Comparison of ENCODE assay signal across 13 cellular contexts in the genomic region with DNA sequence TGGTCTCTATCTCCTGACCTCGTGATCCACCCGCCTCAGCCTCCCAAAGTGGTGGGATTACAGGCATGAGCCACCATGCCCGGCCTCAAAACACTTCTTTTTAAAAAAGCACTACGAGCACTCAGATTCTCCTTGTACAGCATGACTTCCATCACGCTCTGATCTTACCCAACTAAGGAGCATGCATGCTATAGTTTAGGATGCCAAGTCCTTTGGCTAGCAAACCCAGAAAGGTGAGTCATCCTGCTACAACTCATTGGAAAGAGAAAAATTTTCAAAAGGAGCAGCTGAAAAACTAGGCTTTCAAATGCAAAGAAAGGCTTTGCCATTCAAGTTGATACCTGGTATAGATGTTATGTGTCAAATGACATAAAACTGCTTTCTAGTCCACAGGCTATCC.
A peak's percentile ranks its signal among the peaks of the same experiment; 100 is the strongest.
DNase-seq lines count a peak whose midpoint lies in the region; TF ChIP-seq lines count a peak whose summit lies in the region.
"Had no signal": no experiment of that assay in that cellular context is flagged by ENCODE, and none has a peak within 500 bp of the region (broad histone marks: within the 10 kb centered on the region; RNA-seq: fewer than 3 reads in every experiment).

No MANE protein-coding gene starts in this region.

- TF ChIP-seq POLR2A in vagina (IDR thresholded peaks at IDR 0.05): no peak

- H3K4me3 ChIP-seq in brain microvascular endothelial cell (ENCODE audit: low read depth, low read length) (no peak overlapping the region), vagina (no peak overlapping the region)
- H3K4me3 ChIP-seq: colonic mucosa had no signal

- H3K9me3 ChIP-seq in vagina: no peaks in the 10 kb centered on the region
- H3K9me3 ChIP-seq: colonic mucosa had no signal

- intact Hi-C loops in vagina (cut with DNase I): loop anchor here (5.0 kb wide), 1 partner anchor 1897 kb away; no protein-coding TSS in a partner anchor

- no peak for TF ChIP-seq CTCF in brain microvascular endothelial cell (IDR thresholded peaks at IDR 0.05; ENCODE audit: low read depth, low read length, missing control alignments)
- no peak for TF ChIP-seq CTCF in vagina (IDR thresholded peaks at IDR 0.05)

- H3K36me3 ChIP-seq in brain microvascular endothelial cell (replicated peaks) (no peaks in the 10 kb centered on the region), vagina (no peaks in the 10 kb centered on the region)
- H3K36me3 ChIP-seq: colonic mucosa had no signal

- DNase-seq in HT1080 (ENCODE audit: low read depth) (peak; percentile 77), brain microvascular endothelial cell (peak; percentile 77), iris pigment epithelial cell (ENCODE audit: low read depth) (peak; percentile 93), vagina (ENCODE audit: extremely low spot score in 2 of 2) (no peak), C1 segment of cervical spinal cord (lab: John Stamatoyannopoulos, UW) (no peak), NCI-H526 (lab: John Stamatoyannopoulos, UW) (no peak), cerebellar nuclear complex (lab: John Stamatoyannopoulos, UW) (no peak), activated T-cell treated with anti-CD3 and anti-CD28 coated beads for 4 hours (no peak)
- DNase-seq: activated CD4-positive, alpha-beta T cell treated with anti-CD3 and anti-CD28 coated beads for 36 hours; activated effector memory CD4-positive, alpha-beta T cell treated with Interleukin-2 at 50 U/mL for 16 hours; colonic mucosa; GDM1; SW 1271 had no signal

- H3K4me1 ChIP-seq in vagina: peaks cover 32% of the 10 kb centered on the region
- H3K4me1 ChIP-seq: colonic mucosa had no signal

- in situ Hi-C loops in brain microvascular endothelial cell (cut with HindIII; ENCODE audit: low pct_ligation_motif_present, low sequenced_read_pairs): no loop called here

- H3K27ac ChIP-seq in brain microvascular endothelial cell (no peak overlapping the region), vagina (peak overlapping the region; percentile 45)
- H3K27ac ChIP-seq: colonic mucosa had no signal

- H3K27me3 ChIP-seq in brain microvascular endothelial cell (replicated peaks) (no peaks in the 10 kb centered on the region), vagina (no peaks in the 10 kb centered on the region)
- H3K27me3 ChIP-seq: colonic mucosa had no signal

Comparison
In these comparisons a context has a peak if more than half of its experiments do, and no peak if none do; other contexts are left out.
1. DNase-seq: peak in HT1080 (single experiment), brain microvascular endothelial cell (single experiment) and iris pigment epithelial cell (single experiment); none in vagina (0 of 2), C1 segment of cervical spinal cord (0 of 14), NCI-H526 (0 of 2), cerebellar nuclear complex (0 of 2) and activated T-cell treated with anti-CD3 and anti-CD28 coated beads for 4 hours (single experiment).